ENCODE assay signal across 12 cellular contexts in genomic region chr5:171310334-171310815, GRCh38. TPM values are rescaled to one million over a fixed set of nuclear protein-coding genes. Genes with fewer than 3 reads are reported as not detected.
DNase-seq lines count a peak whose midpoint lies in the region; ATAC-seq, FAIRE-seq and TF ChIP-seq lines count a peak whose summit lies in the region.
"Had no signal": no experiment of that assay in that cellular context is flagged by ENCODE, and none has a peak within 500 bp of the region (broad histone marks: within the 10 kb centered on the region; RNA-seq: fewer than 3 reads in every experiment).

No MANE protein-coding gene starts in this region.

- H3K4me3 Mint-ChIP-seq in HFFc6 (peak overlapping the region; percentile 42; the same call in 1 of the 2 replicates), neural progenitor cell (peak overlapping the region; percentile 72)

- FAIRE-seq in GM12891 (lab: Jason Lieb, UNC): no peak

- H2AFZ ChIP-seq in DND-41 (ENCODE audit: low read depth, low read length) (no peak overlapping the region), neural progenitor cell (replicated peaks) (no peak overlapping the region)
- H2AFZ ChIP-seq: GM23248 had no signal

- peak overlapping the region; percentile 69 for H3K4me2 ChIP-seq in DND-41 (ENCODE audit: insufficient read depth, low read length)
- peak overlapping the region; percentile 87 for H3K4me2 ChIP-seq in neural progenitor cell

- H3K9ac ChIP-seq in DND-41 (ENCODE audit: low read depth, low read length): peak overlapping the region; percentile 96
- H3K9ac ChIP-seq in neural progenitor cell: no peak overlapping the region
- H3K9ac ChIP-seq: GM23248 had no signal

- peak; percentile 70 for DNase-seq in DND-41
- no peak for DNase-seq in HFFc6
- DNase-seq in coronary artery (ENCODE audit: low spot score): no peak
- no peak for DNase-seq in neural progenitor cell (ENCODE audit: low spot score)
- DNase-seq in HK-2 (ENCODE audit: unreplicated experiment): no peak
- no peak for DNase-seq in GM12891 (ENCODE audit: insufficient read length, low spot score)
- DNase-seq in NK-92 (lab: John Stamatoyannopoulos, UW; ENCODE audit: unreplicated experiment): no peak
- DNase-seq: GM23248, T1000 had no signal

- H4K20me1 ChIP-seq in DND-41 (ENCODE audit: insufficient read depth, low read length) (peaks cover 61% of the 10 kb centered on the region), neural progenitor cell (ENCODE audit: low read depth) (peaks cover 100% of the 10 kb centered on the region)

- H3K36me3 ChIP-seq in DND-41 (ENCODE audit: insufficient read depth, low read length): peaks cover 79% of the 10 kb centered on the region
- no peaks in the 10 kb centered on the region for H3K36me3 ChIP-seq in neural progenitor cell

- no peaks in the 10 kb centered on the region; the same call in 1 of the 2 replicates for H3K36me3 Mint-ChIP-seq in HFFc6 (ENCODE audit: low read depth)
- peaks cover 1% of the 10 kb centered on the region for H3K36me3 Mint-ChIP-seq in neural progenitor cell

- H3K4me3 ChIP-seq in DND-41 (ENCODE audit: low read depth in 1 of 2, low read length in 2 of 2) (peak overlapping the region; percentile 69 to 77; a peak in 3 of 4 replicates), coronary artery (peak overlapping the region; percentile 21), neural progenitor cell (no peak overlapping the region)
- H3K4me3 ChIP-seq: GM23248 had no signal

- H3K27ac ChIP-seq in DND-41 (ENCODE audit: low read length) (peak overlapping the region; percentile 94), coronary artery (no peak overlapping the region), neural progenitor cell (no peak overlapping the region)
- H3K27ac ChIP-seq: GM23248 had no signal

- H3F3A ChIP-seq in neural progenitor cell (ENCODE audit: low read depth): peaks cover 25% of the 10 kb centered on the region

- H3K4me1 Mint-ChIP-seq in HFFc6 (ENCODE audit: low read depth): peaks cover 22% of the 10 kb centered on the region
- H3K4me1 Mint-ChIP-seq in neural progenitor cell: peaks cover 29% of the 10 kb centered on the region

- no peak overlapping the region for H3K27ac Mint-ChIP-seq in HFFc6
- no peak overlapping the region for H3K27ac Mint-ChIP-seq in neural progenitor cell

- H3K4me1 ChIP-seq in DND-41 (ENCODE audit: insufficient read depth, low read length) (peaks cover 48% of the 10 kb centered on the region), neural progenitor cell (peaks cover 19% of the 10 kb centered on the region)

- H3K79me2 ChIP-seq in DND-41 (ENCODE audit: insufficient read depth, low read length) (peaks cover 97% of the 10 kb centered on the region), neural progenitor cell (ENCODE audit: low read depth) (no peaks in the 10 kb centered on the region)

- peaks cover 9% of the 10 kb centered on the region for H3K9me3 Mint-ChIP-seq in HFFc6
- H3K9me3 Mint-ChIP-seq in neural progenitor cell: peaks cover 5% of the 10 kb centered on the region
- H3K9me3 Mint-ChIP-seq: activated naive CD4-positive, alpha-beta T cell treated with anti-CD3 and anti-CD28 coated beads, Interleukin-2, amount 50 U/mL, for 72 hours had no signal

- peaks cover 2% of the 10 kb centered on the region for H3K9me3 ChIP-seq in DND-41 (ENCODE audit: insufficient read depth, low read length, severe bottlenecking)
- H3K9me3 ChIP-seq in neural progenitor cell (ENCODE audit: low read depth): no peaks in the 10 kb centered on the region

- no peaks in the 10 kb centered on the region for H3K27me3 ChIP-seq in DND-41 (ENCODE audit: insufficient read depth, low read length, poor library complexity)
- peaks cover 100% of the 10 kb centered on the region for H3K27me3 ChIP-seq in neural progenitor cell

- peaks cover 60% of the 10 kb centered on the region for H3K27me3 Mint-ChIP-seq in HFFc6 (ENCODE audit: insufficient read depth)
- H3K27me3 Mint-ChIP-seq in neural progenitor cell (ENCODE audit: insufficient read depth, low read depth): peaks cover 79% of the 10 kb centered on the region

- no peak for TF ChIP-seq POLR2A in GM12891 (IDR thresholded peaks at IDR 0.05; ENCODE audit: low read depth, low read length)

- no peak for TF ChIP-seq CTCF in DND-41 (IDR thresholded peaks at IDR 0.05; ENCODE audit: borderline replicate concordance, extremely low read depth, low read length, poor library complexity, severe bottlenecking)
- TF ChIP-seq CTCF in HFFc6 (IDR thresholded peaks at IDR 0.05): no peak
- TF ChIP-seq CTCF in coronary artery (IDR thresholded peaks at IDR 0.05): no peak
- no peak for TF ChIP-seq CTCF in neural progenitor cell (IDR thresholded peaks at IDR 0.05)

- no peak for ATAC-seq in DND-41 (ENCODE audit: insufficient read depth, low read depth)

TF ChIP-seq in GM12891, 5 proteins besides CTCF, POLR2A, EP300 and RAD21:
- TF ChIP-seq PAX5 (IDR thresholded peaks at IDR 0.05; ENCODE audit: insufficient read depth, low read length, severe bottlenecking) (no peak), POU2F2 (IDR thresholded peaks at IDR 0.05; ENCODE audit: low read depth, low read length) (no peak), POLR2AphosphoS5 (IDR thresholded peaks at IDR 0.05; ENCODE audit: low read depth, low read length) (no peak), SPI1 (IDR thresholded peaks at IDR 0.05; ENCODE audit: low read depth, low read length) (no peak), TAF1 (IDR thresholded peaks at IDR 0.05; ENCODE audit: low read depth, low read length) (no peak)

RNA-seq across cellular contexts. Expression of gene TLX3, which starts 1.3 kb away (rescaled TPM):
- total RNA-seq in HFFc6 (2021; fragmentation: NEBNext Ultra II Directional; extraction: Animal tissue kit (Norgen Biotek cat#: 25700)): not detected
- not detected in 2 replicates for total RNA-seq in neural progenitor cell (ENCODE audit: low replicate concordance)
- not detected for polyA plus RNA-seq in GM12891 (2012; ENCODE audit: low read depth, missing spikeins)
- total RNA-seq: activated CD8-positive, alpha-beta memory T cell treated with anti-CD3 and anti-CD28 coated beads for 36 hours; activated naive CD4-positive, alpha-beta T cell treated with anti-CD3 and anti-CD28 coated beads, Interleukin-2, amount 50 U/mL, for 72 hours; GM23248; ureter had no signal
- polyA plus RNA-seq: GM23248 had no signal
